ENCODE assay signal across 9 cellular contexts in genomic region chr7:74496773-74497172, GRCh38. TPM values are rescaled to one million over a fixed set of nuclear protein-coding genes. Genes with fewer than 3 reads are reported as not detected.
DNase-seq lines count a peak whose midpoint lies in the region; ATAC-seq, FAIRE-seq and TF ChIP-seq lines count a peak whose summit lies in the region.
"Not testable (repeated sequence)": the region's sequence is repeated elsewhere in the genome, so short reads cannot be mapped to it uniquely, and the experiment has no call there.
"Had no signal": no experiment of that assay in that cellular context is flagged by ENCODE, and none has a peak within 500 bp of the region (broad histone marks: within the 10 kb centered on the region; RNA-seq: fewer than 3 reads in every experiment).

No MANE protein-coding gene starts in this region.

- H3K36me3 ChIP-seq in DOHH2 (ENCODE audit: control insufficient read depth, low read length) (peaks cover 38% of the 10 kb centered on the region), neuronal stem cell (replicated peaks in 1 of 2; ENCODE audit: control insufficient read depth in 2 of 2, insufficient read depth in 2 of 2, low read length in 2 of 2) (peaks cover 10 to 20% of the 10 kb centered on the region in 2 donors)
- H3K36me3 ChIP-seq in HEK293 (ENCODE audit: control insufficient read depth in 2 of 2, insufficient read depth in 1 of 2, low read length in 2 of 2); K562 (ENCODE audit: control insufficient read depth, insufficient read depth, low read length); HepG2 (replicated peaks in 1 of 2; ENCODE audit: control insufficient read depth in 1 of 2, insufficient read depth in 2 of 2, low read length in 2 of 2): not testable (repeated sequence)

- FAIRE-seq in K562 (lab: Jason Lieb, UNC); HepG2 (lab: Jason Lieb, UNC): not testable (repeated sequence)

- H4K8ac ChIP-seq in neuronal stem cell (ENCODE audit: low read depth, low read length), result not testable (repeated sequence)

- TF ChIP-seq RAD21 in K562 (CRISPR knock-in tag; conservative IDR thresholded peaks at IDR 0.05 in 1 of 2, IDR thresholded peaks at IDR 0.05 in 1 of 2); HepG2 (CRISPR knock-in tag; IDR thresholded peaks at IDR 0.05): not testable (repeated sequence)

- H3K4me1 ChIP-seq in DOHH2 (ENCODE audit: control insufficient read depth, low read length) (peaks cover 95% of the 10 kb centered on the region), K562 (replicated peaks in 1 of 2; ENCODE audit: control insufficient read depth in 2 of 2, insufficient read depth in 2 of 2, low read length in 2 of 2) (peaks cover 0 to 15% of the 10 kb centered on the region in 2 experiments; a peak in 2 of 5 replicates), HepG2 (ENCODE audit: insufficient read depth, low read length) (peaks cover 43% of the 10 kb centered on the region)
- not testable (repeated sequence) for H3K4me1 ChIP-seq in HEK293 (ENCODE audit: control insufficient read depth, insufficient read depth, low read length); neuronal stem cell (ENCODE audit: control insufficient read depth in 2 of 2, insufficient read depth in 1 of 2, low read depth in 1 of 2, low read length in 2 of 2)

- not testable (repeated sequence) for TF ChIP-seq POLR2A in K562 (conservative IDR thresholded peaks at IDR 0.05); HepG2 (IDR thresholded peaks at IDR 0.05; ENCODE audit: insufficient read depth in 1 of 2, low read depth in 2 of 2, low read length in 2 of 2)

- H3K36me3 Mint-ChIP-seq in WTC11, result peaks cover 24% of the 10 kb centered on the region

- H3K14ac ChIP-seq in neuronal stem cell (ENCODE audit: low read length), result not testable (repeated sequence)

- CTCF ChIA-PET in HEK293 (lab: Yijun Ruan, JAX); RWPE1 (lab: Yijun Ruan, JAX); WTC11 (lab: Charles Lee); K562 (lab: Yijun Ruan, JAX; ENCODE audit: low intra/inter-chr PET ratio); HepG2 (lab: Yijun Ruan, JAX; ENCODE audit: low intra/inter-chr PET ratio, low total read pairs): not testable (repeated sequence)

- not testable (repeated sequence) for H3K23ac ChIP-seq in neuronal stem cell (ENCODE audit: low read depth, low read length, poor library complexity)

- H3K4me2 ChIP-seq in DOHH2 (ENCODE audit: low read length), result peak overlapping the region; percentile 67
- H3K4me2 ChIP-seq in K562 (ENCODE audit: insufficient read depth, low read length); HepG2 (ENCODE audit: low read depth, low read length); neuronal stem cell (ENCODE audit: insufficient read depth, low read length, poor library complexity, severe bottlenecking): not testable (repeated sequence)

- DNase-seq in RWPE1 (ENCODE audit: low spot score); WTC11 (ENCODE audit: low spot score); K562 (ENCODE audit: extremely low read depth in 1 of 4, low spot score in 3 of 4); HepG2 (ENCODE audit: low spot score); neuronal stem cell (ENCODE audit: low spot score): not testable (repeated sequence)

- H3K9ac ChIP-seq in K562 (ENCODE audit: insufficient read depth in 1 of 2, low read depth in 2 of 2, low read length in 2 of 2); HepG2 (ENCODE audit: insufficient read depth, low read depth, low read length); neuronal stem cell (ENCODE audit: low read depth, low read length, poor library complexity): not testable (repeated sequence)

- H3K4me3 ChIP-seq in DOHH2 (ENCODE audit: low read length), result peak overlapping the region; percentile 53
- H3K4me3 ChIP-seq in HEK293 (ENCODE audit: low read depth, low read length); K562; HepG2 (replicated peaks in 1 of 3; ENCODE audit: insufficient read depth in 1 of 3, low read depth in 2 of 3, low read length in 3 of 3); neuronal stem cell (ENCODE audit: low read length in 2 of 2): not testable (repeated sequence)

- 75% methylated on average over 3 of the region's 3 CpGs for WGBS in K562 (ENCODE audit: insufficient coverage, low coverage, missing lambda C conversion rate)
- WGBS in HepG2 (ENCODE audit: low lambda C conversion rate), result 100% methylated on average over 3 of the region's 3 CpGs
- no CpG with 5 or more reads among the region's 3 CpGs for WGBS in neuronal stem cell (ENCODE audit: extremely low coverage in 2 of 2, insufficient read length in 2 of 2, insufficient replicate concordance in 1 of 2), 2 donors

- peaks cover 18% of the 10 kb centered on the region for H3K9me3 Mint-ChIP-seq in WTC11

- H3K9me1 ChIP-seq in K562 (ENCODE audit: control insufficient read depth, insufficient read depth, low read length), result not testable (repeated sequence)

- TF ChIP-seq EP300 in K562 (IDR thresholded peaks at IDR 0.05; ENCODE audit: low read length); HepG2 (IDR thresholded peaks at IDR 0.05; ENCODE audit: low read depth in 2 of 2, low read length in 2 of 2); HepG2 (CRISPR knock-in tag; IDR thresholded peaks at IDR 0.05; ENCODE audit: borderline replicate concordance): not testable (repeated sequence)

- H3K27ac ChIP-seq in DOHH2 (ENCODE audit: low read depth, low read length) (peak overlapping the region; percentile 88), RWPE1 (peak overlapping the region; percentile 61), neuronal stem cell (replicated peaks; ENCODE audit: low read length) (peak overlapping the region; percentile 23)
- H3K27ac ChIP-seq in HEK293 (ENCODE audit: extremely low read depth, low read depth, low read length); K562 (ENCODE audit: extremely low read depth, low read depth, low read length); HepG2 (ENCODE audit: extremely low read length, insufficient read depth, low read length): not testable (repeated sequence)

- H3K79me2 ChIP-seq in DOHH2 (ENCODE audit: control insufficient read depth, low read length), result peaks cover 94% of the 10 kb centered on the region
- not testable (repeated sequence) for H3K79me2 ChIP-seq in K562 (ENCODE audit: control insufficient read depth, insufficient read depth, low read length); HepG2 (ENCODE audit: insufficient read depth, low read length)

- not testable (repeated sequence) for H3K27me3 ChIP-seq in DOHH2 (ENCODE audit: control insufficient read depth, low read length); K562 (ENCODE audit: control insufficient read depth in 2 of 2, insufficient read depth in 2 of 2, low read length in 2 of 2); HepG2 (ENCODE audit: control insufficient read depth in 1 of 2, insufficient read depth in 2 of 2, low read length in 2 of 2); neuronal stem cell (ENCODE audit: control insufficient read depth in 3 of 3, insufficient read depth in 3 of 3, low read depth in 1 of 3, low read length in 3 of 3)

- not testable (repeated sequence) for ATAC-seq in WTC11, K562, HepG2

- intact Hi-C loops in K562 (cut with micrococcal nuclease); HepG2 (cut with micrococcal nuclease; ENCODE audit: unreplicated experiment): not testable (repeated sequence)

- not testable (repeated sequence) for H3K18ac ChIP-seq in neuronal stem cell (ENCODE audit: low read length)

- not testable (repeated sequence) for H2BK12ac ChIP-seq in neuronal stem cell (ENCODE audit: low read length)

- H2BK5ac ChIP-seq in neuronal stem cell (ENCODE audit: low read length), result not testable (repeated sequence)

- not testable (repeated sequence) for H2BK15ac ChIP-seq in neuronal stem cell (ENCODE audit: low read length)

- peaks cover 12% of the 10 kb centered on the region for H3K4me1 Mint-ChIP-seq in WTC11

- H3K9me3 ChIP-seq in DOHH2 (ENCODE audit: control insufficient read depth, insufficient read depth, low read length), result peaks cover 17% of the 10 kb centered on the region
- H3K9me3 ChIP-seq in HEK293 (ENCODE audit: control insufficient read depth, insufficient read depth, low read depth, low read length); K562 (replicated peaks; ENCODE audit: control insufficient read depth, insufficient read depth, low read depth, low read length); HepG2 (ENCODE audit: low read length); neuronal stem cell (replicated peaks in 1 of 2; ENCODE audit: control insufficient read depth in 2 of 2, insufficient read depth in 1 of 2, low read depth in 1 of 2, low read length in 2 of 2): not testable (repeated sequence)

- H3F3A ChIP-seq in DOHH2 (ENCODE audit: control insufficient read depth, insufficient read depth), result peaks cover 54% of the 10 kb centered on the region

- H2BK120ac ChIP-seq in neuronal stem cell (ENCODE audit: low read depth, low read length), result not testable (repeated sequence)

- H2AFZ ChIP-seq in K562 (ENCODE audit: low read depth, low read length); HepG2 (ENCODE audit: low read length); neuronal stem cell (ENCODE audit: low read length): not testable (repeated sequence)

- H4K20me1 ChIP-seq in DOHH2 (ENCODE audit: control insufficient read depth, insufficient read depth, low read depth, low read length); HepG2 (ENCODE audit: insufficient read depth, low read length): not testable (repeated sequence)
- peaks cover 12% of the 10 kb centered on the region; the same call in 1 of the 2 replicates for H4K20me1 ChIP-seq in K562 (replicated peaks; ENCODE audit: control insufficient read depth, insufficient read depth, low read length)

- not testable (repeated sequence) for H3K4me3 Mint-ChIP-seq in WTC11

- BruUV-seq in K562 (replicated peaks; lab: Mats Ljungman, UMichigan); HepG2 (replicated peaks; lab: Mats Ljungman, UMichigan): not testable (repeated sequence)

- not testable (repeated sequence) for H2AK5ac ChIP-seq in neuronal stem cell (ENCODE audit: low read depth, low read length)

- H4K91ac ChIP-seq in neuronal stem cell (ENCODE audit: low read depth, low read length, poor library complexity), result not testable (repeated sequence)

- H3K27me3 Mint-ChIP-seq in WTC11 (ENCODE audit: low read depth), result not testable (repeated sequence)

- peaks cover 27% of the 10 kb centered on the region for H3K79me1 ChIP-seq in neuronal stem cell (ENCODE audit: low read depth, low read length)

- in situ Hi-C loops in K562 (cut with MboI); HepG2 (cut with HindIII; ENCODE audit: extremely low pct_ligation_motif_present, low pct_unique_long_range_greater_than_20kb): not testable (repeated sequence)

- POLR2A ChIA-PET in HEK293 (lab: Yijun Ruan, JAX); RWPE1 (lab: Yijun Ruan, JAX; ENCODE audit: low non-redundant PET); WTC11 (lab: Charles Lee); HepG2 (lab: Yijun Ruan, JAX): not testable (repeated sequence)
- POLR2A ChIA-PET in K562 (lab: Yijun Ruan, JAX), result interaction anchor here (0.9 to 1.4 kb wide), 2 partner anchors 9 kb away, joined by 4 read pairs; no protein-coding TSS in a partner anchor

- not testable (repeated sequence) for H3K27ac Mint-ChIP-seq in WTC11

- not testable (repeated sequence) for H3K9me2 ChIP-seq in DOHH2 (replicated peaks; ENCODE audit: control insufficient read depth, low read length)

- H3K4ac ChIP-seq in neuronal stem cell (ENCODE audit: low read length), result not testable (repeated sequence)

- not testable (repeated sequence) for TF ChIP-seq CTCF in DOHH2 (IDR thresholded peaks at IDR 0.05; ENCODE audit: low read depth, low read length, poor library complexity, severe bottlenecking); HEK293 (tag by site-specific recombination; IDR thresholded peaks at IDR 0.05); RWPE1 (conservative IDR thresholded peaks at IDR 0.05; ENCODE audit: low read depth); WTC11 (IDR thresholded peaks at IDR 0.05); K562 (IDR thresholded peaks at IDR 0.05 in 2 of 3, conservative IDR thresholded peaks at IDR 0.05 in 1 of 3; ENCODE audit: insufficient read depth in 2 of 3, low read depth in 1 of 3, low read length in 3 of 3); HepG2 (CRISPR knock-in tag; IDR thresholded peaks at IDR 0.05)

RNA-seq across cellular contexts. Expression of gene GTF2IRD1, which starts 43.1 kb away (rescaled TPM):
- 41.6 to 43.5 TPM (median 42.9 TPM) in 3 replicates for total RNA-seq in WTC11 (2021)
- 23.2 and 65.0 TPM in 2 replicates for total RNA-seq in K562 (2011; cell fraction: chromatin; rRNA removed; ENCODE audit: low replicate concordance)
- total RNA-seq in K562 (2011; cell fraction: nucleolus; rRNA removed), result 30.5 and 35.3 TPM in 2 replicates
- total RNA-seq in K562 (2011; cell fraction: nucleoplasm; rRNA removed), result 22.2 and 23.5 TPM in 2 replicates
- 9.2 and 12.4 TPM in 2 replicates for total RNA-seq in K562 (2014; rRNA removed)
- total RNA-seq in K562 (2014; rRNA removed; fragmentation: Illumina TruSeq; extraction: Trizol), result 10.8 and 14.0 TPM in 2 replicates
- total RNA-seq in K562 (2015; rRNA removed; fragmentation: Illumina TruSeq; extraction: Trizol), result 13.4 and 15.1 TPM in 2 replicates
- 30.2 and 32.1 TPM in 2 replicates for total RNA-seq in K562 (2021)
- 12.8 and 17.6 TPM in 2 replicates for polyA plus RNA-seq in K562 (2011; rRNA removed)
- 9.3 and 13.0 TPM in 2 replicates for polyA plus RNA-seq in K562 (2011; cell fraction: cytosol; rRNA removed)
- polyA plus RNA-seq in K562 (2011; cell fraction: nucleus; rRNA removed), result 15.6 and 24.1 TPM in 2 replicates
- 19.1 and 31.6 TPM in 2 replicates for polyA plus RNA-seq in K562 (2012)
- 23.8 and 24.5 TPM in 2 replicates for polyA plus RNA-seq in K562 (2014; fragmentation: Illumina TruSeq; extraction: Trizol)
- polyA plus RNA-seq in K562 (2014; fragmentation: Nextera tagmentation; extraction: Ambion mirVana), result 1 to 10 TPM; 9.1 to 10.0 TPM
- 17.0 and 20.8 TPM in 2 replicates for polyA plus RNA-seq in K562 (2014; rRNA removed)
- 9.2 and 9.7 TPM in 2 replicates for polyA minus RNA-seq in K562 (2011; rRNA and poly(A)+ RNA removed)
- polyA minus RNA-seq in K562 (2011; cell fraction: cytosol; rRNA and poly(A)+ RNA removed), result 21.2 and 21.5 TPM in 2 replicates
- polyA minus RNA-seq in K562 (2011; cell fraction: nucleus; rRNA and poly(A)+ RNA removed), result 11.3 and 12.9 TPM in 2 replicates
- total RNA-seq in HepG2 (2016; rRNA removed; fragmentation: Illumina TruSeq; extraction: Trizol), result 16.5 and 17.8 TPM in 2 replicates
- 8.1 and 9.5 TPM in 2 replicates for total RNA-seq in HepG2 (2016; cell fraction: cytosol; rRNA removed; fragmentation: Illumina TruSeq; extraction: Trizol; ENCODE audit: low read depth)
- 13.6 and 19.1 TPM in 2 replicates for total RNA-seq in HepG2 (2016; cell fraction: insoluble cytoplasmic fraction; rRNA removed; fragmentation: Illumina TruSeq; extraction: Trizol)
- total RNA-seq in HepG2 (2016; cell fraction: membrane; rRNA removed; fragmentation: Illumina TruSeq; extraction: Trizol), result 17.2 and 18.9 TPM in 2 replicates
- 15.6 and 22.1 TPM in 2 replicates for total RNA-seq in HepG2 (2016; cell fraction: nucleus; rRNA removed; fragmentation: Illumina TruSeq; extraction: Trizol)
- polyA plus RNA-seq in HepG2 (2011; rRNA removed), result 26.7 and 28.2 TPM in 2 replicates
- 12.3 and 16.0 TPM in 2 replicates for polyA plus RNA-seq in HepG2 (2011; cell fraction: cytosol; rRNA removed)
- 38.7 and 43.3 TPM in 2 replicates for polyA plus RNA-seq in HepG2 (2011; cell fraction: nucleus; rRNA removed)
- polyA plus RNA-seq in HepG2 (2012), result 36.1 and 37.4 TPM in 2 replicates
- polyA plus RNA-seq in HepG2 (2016; cell fraction: cytosol; fragmentation: Illumina TruSeq; extraction: Trizol; ENCODE audit: low read depth), result 10.4 and 12.9 TPM in 2 replicates
- polyA plus RNA-seq in HepG2 (2016; cell fraction: insoluble cytoplasmic fraction; fragmentation: Illumina TruSeq; extraction: Trizol; ENCODE audit: low read depth), result 27.6 and 31.7 TPM in 2 replicates
- 23.3 and 26.7 TPM in 2 replicates for polyA plus RNA-seq in HepG2 (2016; cell fraction: membrane; fragmentation: Illumina TruSeq; extraction: Trizol; ENCODE audit: low read depth)
- 51.1 and 66.8 TPM in 2 replicates for polyA plus RNA-seq in HepG2 (2016; cell fraction: nucleus; fragmentation: Illumina TruSeq; extraction: Trizol; ENCODE audit: insufficient read depth, low read depth)
- 23.4 and 53.2 TPM in 2 replicates for polyA minus RNA-seq in HepG2 (2011; rRNA and poly(A)+ RNA removed; ENCODE audit: low replicate concordance)
- 14.9 and 17.7 TPM in 2 replicates for polyA minus RNA-seq in HepG2 (2011; cell fraction: cytosol; rRNA and poly(A)+ RNA removed)
- polyA minus RNA-seq in HepG2 (2011; cell fraction: nucleus; rRNA and poly(A)+ RNA removed), result 15.5 and 16.5 TPM in 2 replicates
- 87.8 TPM for polyA plus RNA-seq in neuronal stem cell (2013, experiment 1 of 2)
- 87.6 TPM for polyA plus RNA-seq in neuronal stem cell (2013, experiment 2 of 2)
- polyA plus RNA-seq: CD14-positive monocyte; CD8-positive, alpha-beta memory T cell had no signal
